Comparison of ENCODE assay signal across 28 cellular contexts in the genomic region with DNA sequence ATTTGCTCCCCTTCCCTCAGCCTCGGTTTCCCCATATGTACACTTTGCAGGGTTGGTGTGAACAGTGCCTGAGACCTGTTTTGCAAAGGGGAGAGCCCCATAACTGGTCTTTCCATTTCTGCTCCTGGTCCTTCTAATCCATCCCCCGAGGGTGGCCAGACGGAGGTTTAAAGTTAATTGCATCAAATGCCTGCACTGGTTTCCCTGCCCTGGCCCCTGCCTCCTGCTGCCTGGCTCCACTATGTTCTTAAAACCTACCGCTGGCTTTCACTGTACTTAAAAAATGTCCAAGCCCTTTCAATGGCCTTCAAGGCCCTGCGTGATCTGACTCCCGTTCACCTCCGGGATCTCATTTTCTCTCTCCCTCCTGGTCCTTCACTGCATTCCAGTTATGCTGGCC.
"Had no signal": no experiment of that assay in that cellular context is flagged by ENCODE, and none has a peak within 500 bp of the region (broad histone marks: within the 10 kb centered on the region; RNA-seq: fewer than 3 reads in every experiment).

No MANE protein-coding gene starts in this region.

- H3K36me3 ChIP-seq: adrenal gland, left ventricle myocardium inferior, ovary, prostate gland, spleen, thoracic aorta, vagina had no signal

- H3K9ac ChIP-seq: SK-N-SH had no signal

- H3K4me2 ChIP-seq: SK-N-SH had no signal

- H3K27ac ChIP-seq: adrenal gland, body of pancreas, coronary artery, left ventricle myocardium inferior, ovary, prostate gland, spleen, thoracic aorta, vagina had no signal

- H3K36me3 Mint-ChIP-seq: activated CD4-positive, alpha-beta memory T cell treated with anti-CD3 and anti-CD28 coated beads for 36 hours had no signal

- H3K9me3 Mint-ChIP-seq: activated CD4-positive, alpha-beta memory T cell treated with anti-CD3 and anti-CD28 coated beads for 36 hours; activated CD4-positive, alpha-beta T cell treated with anti-CD3 and anti-CD28 coated beads, Interleukin-2, amount 10 ng/mL, durations not matched to agents 24 days and 14 days; activated naive CD4-positive, alpha-beta T cell treated with anti-CD3 and anti-CD28 coated beads for 36 hours; T-helper 1 cell treated with Interleukin-12 subunit alpha and Interleukin-12 subunit beta and Interleukin-4 antibody, amounts not matched to agents 30 μg/mL and 1 μg/mL, for 36 hours had no signal

- H3K4me1 Mint-ChIP-seq: activated naive CD8-positive, alpha-beta T cell treated with anti-CD3 and anti-CD28 coated beads for 36 hours had no signal

- H3K4me3 Mint-ChIP-seq: activated CD4-positive, alpha-beta memory T cell treated with anti-CD3 and anti-CD28 coated beads for 36 hours; activated CD4-positive, alpha-beta T cell treated with anti-CD3 and anti-CD28 coated beads, Interleukin-2, amount 10 ng/mL, durations not matched to agents 24 days and 14 days; activated naive CD4-positive, alpha-beta T cell treated with anti-CD3 and anti-CD28 coated beads for 36 hours; activated naive CD8-positive, alpha-beta T cell treated with anti-CD3 and anti-CD28 coated beads for 36 hours; activated T-cell treated with anti-CD3 and anti-CD28 coated beads, Interleukin-2, amount 50 U/mL, for 72 hours; nephron progenitor cell; T-helper 1 cell treated with Interleukin-12 subunit alpha and Interleukin-12 subunit beta and Interleukin-4 antibody, amounts not matched to agents 30 μg/mL and 1 μg/mL, for 36 hours had no signal

- DNase-seq: activated CD4-positive, alpha-beta memory T cell treated with anti-CD3 and anti-CD28 coated beads for 36 hours; activated CD4-positive, alpha-beta T cell treated with anti-CD3 and anti-CD28 coated beads, Interleukin-2, amount 10 ng/mL, durations not matched to agents 24 days and 14 days; activated CD4-positive, CD25-positive, alpha-beta regulatory T cell treated with anti-CD3 and anti-CD28 coated beads, Interleukin-2, amount 50 U/mL, for 72 hours; activated naive CD4-positive, alpha-beta T cell treated with anti-CD3 and anti-CD28 coated beads for 36 hours; activated naive CD8-positive, alpha-beta T cell treated with anti-CD3 and anti-CD28 coated beads for 36 hours; activated T-cell treated with anti-CD3 and anti-CD28 coated beads, Interleukin-2, amount 50 U/mL, for 72 hours; aorta; foreskin fibroblast; left ventricle myocardium inferior; mesendoderm; mucosa of descending colon; nephron progenitor cell; ovary; SK-N-SH; stimulated activated CD4-positive, alpha-beta T cell treated with anti-CD3 and anti-CD28 coated beads, Interleukin-2, amount 100 ng/mL, for 48 hours; stimulated activated naive CD8-positive, alpha-beta T cell treated with anti-CD3 and anti-CD28 coated beads, Interleukin-15, Interleukin-2, amounts not matched to agents 100 U/mL and 50 U/mL, for 24 hours; SW 1271; T-helper 9 cell; trophoblast cell had no signal

- H3K4me3 ChIP-seq: adrenal gland, body of pancreas, coronary artery, left ventricle myocardium inferior, lung, mucosa of descending colon, ovary, prostate gland, spleen, thoracic aorta, vagina had no signal

- H3K4me1 ChIP-seq: body of pancreas, prostate gland had no signal

- H3K27me3 ChIP-seq: adrenal gland, body of pancreas, ovary, spleen, vagina had no signal

- H3K27ac Mint-ChIP-seq: activated CD4-positive, alpha-beta memory T cell treated with anti-CD3 and anti-CD28 coated beads for 36 hours; activated CD4-positive, alpha-beta T cell treated with anti-CD3 and anti-CD28 coated beads, Interleukin-2, amount 10 ng/mL, durations not matched to agents 24 days and 14 days; activated naive CD4-positive, alpha-beta T cell treated with anti-CD3 and anti-CD28 coated beads for 36 hours; activated naive CD8-positive, alpha-beta T cell treated with anti-CD3 and anti-CD28 coated beads for 36 hours; activated T-cell treated with anti-CD3 and anti-CD28 coated beads, Interleukin-2, amount 50 U/mL, for 72 hours; nephron progenitor cell; T-helper 1 cell treated with Interleukin-12 subunit alpha and Interleukin-12 subunit beta and Interleukin-4 antibody, amounts not matched to agents 30 μg/mL and 1 μg/mL, for 36 hours had no signal

- H3K9me3 ChIP-seq: adrenal gland, body of pancreas, left ventricle myocardium inferior, mucosa of descending colon, ovary, prostate gland, spleen, thoracic aorta had no signal
